Comparison of ENCODE assay signal across 15 cellular contexts in genomic region chr12:120833849-120834248, GRCh38.
DNase-seq lines count a peak whose midpoint lies in the region; ATAC-seq and TF ChIP-seq lines count a peak whose summit lies in the region.
"Had no signal": no experiment of that assay in that cellular context is flagged by ENCODE, and none has a peak within 500 bp of the region (broad histone marks: within the 10 kb centered on the region; RNA-seq: fewer than 3 reads in every experiment).

No MANE protein-coding gene starts in this region.

- no peak for DNase-seq in activated CD4-positive, alpha-beta T cell treated with anti-CD3 and anti-CD28 coated beads for 36 hours
- DNase-seq in activated CD4-positive, alpha-beta T cell treated with anti-CD3 and anti-CD28 coated beads, Interleukin-2, amount 50 U/mL, for 1 hour: no peak
- no peak for DNase-seq in NCI-H748 (lab: John Stamatoyannopoulos, UW; ENCODE audit: unreplicated experiment)
- DNase-seq in stimulated activated naive CD4-positive, alpha-beta T cell (lab: John Stamatoyannopoulos, UW): no peak
- DNase-seq: activated effector memory CD4-positive, alpha-beta T cell treated with Interleukin-2 at 50 U/mL for 16 hours; GDM1; immature natural killer cell; naive thymus-derived CD8-positive, alpha-beta T cell; NCI-H446 treated with DMSO at 0.1 percent for 48 hours; T-helper 1 cell; testis had no signal

- peaks cover 71% of the 10 kb centered on the region for H3K4me1 Mint-ChIP-seq in activated CD4-positive, alpha-beta T cell treated with anti-CD3 and anti-CD28 coated beads for 36 hours

- H3K9me2 ChIP-seq in Loucy (replicated peaks; ENCODE audit: low read depth, low read length): no peaks in the 10 kb centered on the region

- no peaks in the 10 kb centered on the region for H3K27me3 Mint-ChIP-seq in activated CD4-positive, alpha-beta T cell treated with anti-CD3 and anti-CD28 coated beads for 36 hours
- H3K27me3 Mint-ChIP-seq: naive thymus-derived CD8-positive, alpha-beta T cell had no signal

- peak overlapping the region; percentile 41 for H3K27ac ChIP-seq in subcutaneous abdominal adipose tissue (ENCODE audit: low read depth, low read length)
- H3K27ac ChIP-seq: testis had no signal

- POLR2A ChIA-PET in activated CD4-positive, alpha-beta T cell treated with anti-CD3 and anti-CD28 coated beads for 36 hours (lab: Charles Lee): interaction anchor here (0.6 kb wide), 1 partner anchor 128 kb away, joined by 3 read pairs; no protein-coding TSS in a partner anchor

- H3K9ac ChIP-seq in Loucy (ENCODE audit: low read depth, low read length, poor library complexity, severe bottlenecking) (peak overlapping the region; percentile 60), subcutaneous abdominal adipose tissue (ENCODE audit: low read length in 5 of 5) (no peak overlapping the region)

- H3K4me3 Mint-ChIP-seq in activated CD4-positive, alpha-beta T cell treated with anti-CD3 and anti-CD28 coated beads for 36 hours: no peak overlapping the region

- peak overlapping the region; percentile 83 for H3K27ac Mint-ChIP-seq in activated CD4-positive, alpha-beta T cell treated with anti-CD3 and anti-CD28 coated beads for 36 hours

- H3K27me3 ChIP-seq in Loucy (ENCODE audit: insufficient read depth, low read length, poor library complexity, severe bottlenecking): no peaks in the 10 kb centered on the region
- H3K27me3 ChIP-seq in subcutaneous abdominal adipose tissue (ENCODE audit: control insufficient read depth in 5 of 5, insufficient read depth in 4 of 5, low read length in 5 of 5): no peaks in the 10 kb centered on the region
- H3K27me3 ChIP-seq: testis had no signal

- H3K36me3 ChIP-seq in Loucy (ENCODE audit: insufficient read depth, low read length) (no peaks in the 10 kb centered on the region), subcutaneous abdominal adipose tissue (ENCODE audit: control insufficient read depth in 5 of 5, insufficient read depth in 5 of 5, low read length in 5 of 5) (no peaks in the 10 kb centered on the region)

- CTCF ChIA-PET in activated CD4-positive, alpha-beta T cell treated with anti-CD3 and anti-CD28 coated beads for 36 hours (lab: Charles Lee): interaction anchor here (0.7 to 2.0 kb wide), 3 partner anchors 22 to 396 kb away, joined by 3 to 6 read pairs (median 3); no protein-coding TSS in a partner anchor

- H3F3A ChIP-seq in Loucy (ENCODE audit: low read depth): 0 out of 2 replicates have a peak, but pooled peaks cover 4% of the 10 kb centered on the region

- ATAC-seq in activated CD4-positive, alpha-beta T cell treated with anti-CD3 and anti-CD28 coated beads for 36 hours: peak; percentile 58
- ATAC-seq in esophagus mucosa: peak; percentile 67
- no peak for ATAC-seq in GM18519 (IDR thresholded peaks at IDR 0.05; ENCODE audit: low FRiP score, unreplicated experiment)
- ATAC-seq: naive thymus-derived CD8-positive, alpha-beta T cell had no signal

- peak overlapping the region; percentile 67 for H3K4me2 ChIP-seq in Loucy (ENCODE audit: low read depth, low read length, poor library complexity, severe bottlenecking)

- peaks cover 2% of the 10 kb centered on the region for H3K36me3 Mint-ChIP-seq in activated CD4-positive, alpha-beta T cell treated with anti-CD3 and anti-CD28 coated beads for 36 hours (ENCODE audit: low read depth)
- H3K36me3 Mint-ChIP-seq: immature natural killer cell; naive thymus-derived CD8-positive, alpha-beta T cell had no signal

- H3K9me3 Mint-ChIP-seq in activated CD4-positive, alpha-beta T cell treated with anti-CD3 and anti-CD28 coated beads for 36 hours (ENCODE audit: low read depth): no peaks in the 10 kb centered on the region
- H3K9me3 Mint-ChIP-seq: immature natural killer cell; naive thymus-derived CD8-positive, alpha-beta T cell had no signal

- H3K4me1 ChIP-seq in Loucy (ENCODE audit: insufficient read depth, low read length, poor library complexity, severe bottlenecking) (peaks cover 72% of the 10 kb centered on the region), subcutaneous abdominal adipose tissue (ENCODE audit: control insufficient read depth in 5 of 5, insufficient read depth in 5 of 5, low read length in 5 of 5) (peaks cover 7 to 54% (median 47%) of the 10 kb centered on the region in 5 donors)

- H4K20me1 ChIP-seq in Loucy (ENCODE audit: insufficient read depth, low read length, poor library complexity, severe bottlenecking): peaks cover 4% of the 10 kb centered on the region

- H3K9me3 ChIP-seq in Loucy (ENCODE audit: insufficient read depth, low read depth, low read length) (no peaks in the 10 kb centered on the region), subcutaneous abdominal adipose tissue (ENCODE audit: control insufficient read depth in 5 of 5, low read length in 5 of 5) (no peaks in the 10 kb centered on the region)
- H3K9me3 ChIP-seq: testis had no signal

- intact Hi-C loops in activated CD4-positive, alpha-beta T cell treated with anti-CD3 and anti-CD28 coated beads for 36 hours (cut with DNase I, micrococcal nuclease): no loop called here

- TF ChIP-seq CTCF in Loucy (conservative IDR thresholded peaks at IDR 0.05; ENCODE audit: low read length): no peak

- H3K79me2 ChIP-seq in Loucy (ENCODE audit: insufficient read depth, low read length): peaks cover 94% of the 10 kb centered on the region

- H3K4me3 ChIP-seq in Loucy (ENCODE audit: low read length, poor library complexity, severe bottlenecking) (peak overlapping the region; percentile 33), subcutaneous abdominal adipose tissue (ENCODE audit: low read depth in 1 of 5, low read length in 5 of 5) (no peak overlapping the region)
- H3K4me3 ChIP-seq: testis had no signal

- H2AFZ ChIP-seq in Loucy (ENCODE audit: low read length): no peak overlapping the region
